1 cellular context compared by ENCODE assay signal in the genomic region with DNA sequence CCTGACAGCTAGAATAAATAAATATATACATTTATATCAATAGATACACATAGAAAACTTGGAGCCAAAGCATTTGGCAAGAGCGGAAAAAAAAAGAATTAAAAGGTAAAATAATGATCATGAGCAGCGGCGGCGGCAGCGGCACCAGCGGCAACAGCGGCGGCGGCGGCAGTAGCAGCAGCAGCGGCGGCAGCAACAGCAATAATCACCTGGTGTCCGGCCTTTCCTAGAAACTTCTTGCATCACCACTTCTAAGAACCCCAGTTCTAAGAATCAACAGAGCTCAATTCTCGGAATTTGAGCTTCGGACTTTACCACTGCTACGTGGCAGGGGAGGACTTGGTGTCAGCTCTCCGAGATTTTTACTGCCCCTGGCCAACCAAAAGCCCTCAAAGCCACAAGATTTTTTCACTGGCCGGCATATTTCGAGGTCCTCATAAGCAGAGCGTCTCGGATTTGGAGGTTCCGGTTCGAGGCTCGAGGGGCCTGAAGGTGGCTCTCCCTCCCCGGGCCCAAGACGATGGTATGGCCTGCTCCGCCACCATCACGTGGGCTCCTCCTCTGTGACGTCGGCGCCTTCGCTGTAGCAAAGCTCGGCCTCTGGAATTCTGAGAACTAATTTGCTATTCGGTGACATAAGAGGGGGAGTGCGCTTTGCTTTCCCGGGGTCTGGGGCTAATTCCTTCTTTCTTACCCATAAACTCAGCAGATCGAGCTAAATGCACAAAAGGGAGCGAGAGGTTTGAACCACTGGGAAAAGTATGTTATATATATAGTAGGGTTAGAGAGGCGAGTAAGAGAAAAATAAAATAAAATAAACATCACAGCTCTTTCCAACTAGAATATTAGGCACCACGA.
TF ChIP-seq lines count a peak whose summit lies in the region.

A gene (minus strand): TSS at position 268 of the 858 bp plus-strand sequence. CDS start 11,775 bp downstream, outside the sequence.

TF ChIP-seq in HepG2, 621 proteins besides CTCF, POLR2A, EP300 and RAD21 (continued from another document and continues in another):
- TF ChIP-seq, protein P1, sequence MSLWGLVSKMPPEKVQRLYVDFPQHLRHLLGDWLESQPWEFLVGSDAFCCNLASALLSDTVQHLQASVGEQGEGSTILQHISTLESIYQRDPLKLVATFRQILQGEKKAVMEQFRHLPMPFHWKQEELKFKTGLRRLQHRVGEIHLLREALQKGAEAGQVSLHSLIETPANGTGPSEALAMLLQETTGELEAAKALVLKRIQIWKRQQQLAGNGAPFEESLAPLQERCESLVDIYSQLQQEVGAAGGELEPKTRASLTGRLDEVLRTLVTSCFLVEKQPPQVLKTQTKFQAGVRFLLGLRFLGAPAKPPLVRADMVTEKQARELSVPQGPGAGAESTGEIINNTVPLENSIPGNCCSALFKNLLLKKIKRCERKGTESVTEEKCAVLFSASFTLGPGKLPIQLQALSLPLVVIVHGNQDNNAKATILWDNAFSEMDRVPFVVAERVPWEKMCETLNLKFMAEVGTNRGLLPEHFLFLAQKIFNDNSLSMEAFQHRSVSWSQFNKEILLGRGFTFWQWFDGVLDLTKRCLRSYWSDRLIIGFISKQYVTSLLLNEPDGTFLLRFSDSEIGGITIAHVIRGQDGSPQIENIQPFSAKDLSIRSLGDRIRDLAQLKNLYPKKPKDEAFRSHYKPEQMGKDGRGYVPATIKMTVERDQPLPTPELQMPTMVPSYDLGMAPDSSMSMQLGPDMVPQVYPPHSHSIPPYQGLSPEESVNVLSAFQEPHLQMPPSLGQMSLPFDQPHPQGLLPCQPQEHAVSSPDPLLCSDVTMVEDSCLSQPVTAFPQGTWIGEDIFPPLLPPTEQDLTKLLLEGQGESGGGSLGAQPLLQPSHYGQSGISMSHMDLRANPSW (CRISPR knock-in tag; IDR thresholded peaks at IDR 0.05; ENCODE audit: borderline replicate concordance), result peak; percentile 49; the same call in 1 of the 2 replicates
- TF ChIP-seq, protein P2, sequence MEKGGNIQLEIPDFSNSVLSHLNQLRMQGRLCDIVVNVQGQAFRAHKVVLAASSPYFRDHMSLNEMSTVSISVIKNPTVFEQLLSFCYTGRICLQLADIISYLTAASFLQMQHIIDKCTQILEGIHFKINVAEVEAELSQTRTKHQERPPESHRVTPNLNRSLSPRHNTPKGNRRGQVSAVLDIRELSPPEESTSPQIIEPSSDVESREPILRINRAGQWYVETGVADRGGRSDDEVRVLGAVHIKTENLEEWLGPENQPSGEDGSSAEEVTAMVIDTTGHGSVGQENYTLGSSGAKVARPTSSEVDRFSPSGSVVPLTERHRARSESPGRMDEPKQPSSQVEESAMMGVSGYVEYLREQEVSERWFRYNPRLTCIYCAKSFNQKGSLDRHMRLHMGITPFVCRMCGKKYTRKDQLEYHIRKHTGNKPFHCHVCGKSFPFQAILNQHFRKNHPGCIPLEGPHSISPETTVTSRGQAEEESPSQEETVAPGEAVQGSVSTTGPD (CRISPR knock-in tag; IDR thresholded peaks at IDR 0.05), result peak; percentile 70; the same call in 1 of the 2 replicates
- TF ChIP-seq NRL (CRISPR knock-in tag; IDR thresholded peaks at IDR 0.05; ENCODE audit: borderline replicate concordance) (no peak), ZNF713 (CRISPR knock-in tag; IDR thresholded peaks at IDR 0.05) (no peak), PITX1 (CRISPR knock-in tag; IDR thresholded peaks at IDR 0.05) (no peak), FOXJ3 (CRISPR knock-in tag; IDR thresholded peaks at IDR 0.05; ENCODE audit: borderline replicate concordance) (peak; percentile 80), FOXK2 (IDR thresholded peaks at IDR 0.05) (peak; percentile 99), ZNF24 (IDR thresholded peaks at IDR 0.05) (0 out of 2 replicates have a peak, but pooled peaks have one; percentile 36), ZSCAN20 (CRISPR knock-in tag; IDR thresholded peaks at IDR 0.05; ENCODE audit: borderline replicate concordance) (peak; percentile 56; the same call in 1 of the 2 replicates), HNRNPL (IDR thresholded peaks at IDR 0.05; ENCODE audit: low read depth, low read length) (no peak), ZNF501 (CRISPR knock-in tag; IDR thresholded peaks at IDR 0.05) (peak; percentile 91), BHLHE40 (IDR thresholded peaks at IDR 0.05; ENCODE audit: low read length) (peak; percentile 97), MAFF (IDR thresholded peaks at IDR 0.05; ENCODE audit: low read depth, low read length) (no peak), RFX5 (IDR thresholded peaks at IDR 0.05; ENCODE audit: low read depth, low read length) (no peak), KLF9 (CRISPR knock-in tag; IDR thresholded peaks at IDR 0.05; ENCODE audit: low read depth) (no peak), ZSCAN9 (CRISPR knock-in tag; IDR thresholded peaks at IDR 0.05; ENCODE audit: borderline replicate concordance) (peak; percentile 67), SP4 (CRISPR knock-in tag; IDR thresholded peaks at IDR 0.05) (peak; percentile 67), KLF6 (CRISPR knock-in tag; IDR thresholded peaks at IDR 0.05) (peak; percentile 92; the same call in 1 of the 2 replicates), ZNF367 (CRISPR knock-in tag; IDR thresholded peaks at IDR 0.05; ENCODE audit: borderline replicate concordance) (0 out of 2 replicates have a peak, but pooled peaks have one; percentile 77), ASH2L (IDR thresholded peaks at IDR 0.05; ENCODE audit: insufficient read length, low read depth, low read length) (peak; percentile 74), ZNF251 (CRISPR knock-in tag; IDR thresholded peaks at IDR 0.05) (no peak), NONO (IDR thresholded peaks at IDR 0.05) (no peak), NONO (CRISPR knock-in tag; conservative IDR thresholded peaks at IDR 0.05) (0 out of 2 replicates have a peak, but pooled peaks have one; percentile 50), MAF1 (CRISPR knock-in tag; IDR thresholded peaks at IDR 0.05; ENCODE audit: borderline replicate concordance) (peak; percentile 86; the same call in 1 of the 2 replicates)
- TF ChIP-seq, protein P3, sequence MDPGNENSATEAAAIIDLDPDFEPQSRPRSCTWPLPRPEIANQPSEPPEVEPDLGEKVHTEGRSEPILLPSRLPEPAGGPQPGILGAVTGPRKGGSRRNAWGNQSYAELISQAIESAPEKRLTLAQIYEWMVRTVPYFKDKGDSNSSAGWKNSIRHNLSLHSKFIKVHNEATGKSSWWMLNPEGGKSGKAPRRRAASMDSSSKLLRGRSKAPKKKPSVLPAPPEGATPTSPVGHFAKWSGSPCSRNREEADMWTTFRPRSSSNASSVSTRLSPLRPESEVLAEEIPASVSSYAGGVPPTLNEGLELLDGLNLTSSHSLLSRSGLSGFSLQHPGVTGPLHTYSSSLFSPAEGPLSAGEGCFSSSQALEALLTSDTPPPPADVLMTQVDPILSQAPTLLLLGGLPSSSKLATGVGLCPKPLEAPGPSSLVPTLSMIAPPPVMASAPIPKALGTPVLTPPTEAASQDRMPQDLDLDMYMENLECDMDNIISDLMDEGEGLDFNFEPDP (CRISPR knock-in tag; conservative IDR thresholded peaks at IDR 0.05), result no peak
- TF ChIP-seq, protein P4, sequence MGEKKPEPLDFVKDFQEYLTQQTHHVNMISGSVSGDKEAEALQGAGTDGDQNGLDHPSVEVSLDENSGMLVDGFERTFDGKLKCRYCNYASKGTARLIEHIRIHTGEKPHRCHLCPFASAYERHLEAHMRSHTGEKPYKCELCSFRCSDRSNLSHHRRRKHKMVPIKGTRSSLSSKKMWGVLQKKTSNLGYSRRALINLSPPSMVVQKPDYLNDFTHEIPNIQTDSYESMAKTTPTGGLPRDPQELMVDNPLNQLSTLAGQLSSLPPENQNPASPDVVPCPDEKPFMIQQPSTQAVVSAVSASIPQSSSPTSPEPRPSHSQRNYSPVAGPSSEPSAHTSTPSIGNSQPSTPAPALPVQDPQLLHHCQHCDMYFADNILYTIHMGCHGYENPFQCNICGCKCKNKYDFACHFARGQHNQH (CRISPR knock-in tag; IDR thresholded peaks at IDR 0.05), result peak; percentile 86
- TF ChIP-seq, protein P5, sequence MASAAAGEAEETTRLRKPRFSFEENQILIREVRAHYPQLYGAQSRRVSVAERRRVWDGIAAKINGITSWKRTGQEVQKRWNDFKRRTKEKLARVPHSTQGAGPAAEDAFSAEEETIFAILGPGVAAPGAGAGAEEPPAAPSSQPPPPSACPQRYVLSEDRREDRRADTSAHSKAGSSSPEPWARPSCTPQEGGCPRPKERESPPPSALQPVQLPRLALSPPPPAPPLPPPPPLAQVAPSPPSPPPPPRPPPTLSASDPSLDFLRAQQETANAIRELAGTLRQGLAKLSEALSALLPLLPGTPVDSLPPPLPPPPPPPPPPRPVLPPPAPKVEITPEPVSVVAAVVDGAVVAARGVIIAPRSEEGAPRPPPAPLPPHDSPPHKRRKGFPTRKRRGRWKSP (CRISPR knock-in tag; IDR thresholded peaks at IDR 0.05), result peak; percentile 61; the same call in 1 of the 2 replicates
- TF ChIP-seq, protein P6, sequence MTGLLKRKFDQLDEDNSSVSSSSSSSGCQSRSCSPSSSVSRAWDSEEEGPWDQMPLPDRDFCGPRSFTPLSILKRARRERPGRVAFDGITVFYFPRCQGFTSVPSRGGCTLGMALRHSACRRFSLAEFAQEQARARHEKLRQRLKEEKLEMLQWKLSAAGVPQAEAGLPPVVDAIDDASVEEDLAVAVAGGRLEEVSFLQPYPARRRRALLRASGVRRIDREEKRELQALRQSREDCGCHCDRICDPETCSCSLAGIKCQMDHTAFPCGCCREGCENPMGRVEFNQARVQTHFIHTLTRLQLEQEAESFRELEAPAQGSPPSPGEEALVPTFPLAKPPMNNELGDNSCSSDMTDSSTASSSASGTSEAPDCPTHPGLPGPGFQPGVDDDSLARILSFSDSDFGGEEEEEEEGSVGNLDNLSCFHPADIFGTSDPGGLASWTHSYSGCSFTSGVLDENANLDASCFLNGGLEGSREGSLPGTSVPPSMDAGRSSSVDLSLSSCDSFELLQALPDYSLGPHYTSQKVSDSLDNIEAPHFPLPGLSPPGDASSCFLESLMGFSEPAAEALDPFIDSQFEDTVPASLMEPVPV (CRISPR knock-in tag; IDR thresholded peaks at IDR 0.05), result peak; percentile 43; the same call in 1 of the 2 replicates
- TF ChIP-seq, protein P7, sequence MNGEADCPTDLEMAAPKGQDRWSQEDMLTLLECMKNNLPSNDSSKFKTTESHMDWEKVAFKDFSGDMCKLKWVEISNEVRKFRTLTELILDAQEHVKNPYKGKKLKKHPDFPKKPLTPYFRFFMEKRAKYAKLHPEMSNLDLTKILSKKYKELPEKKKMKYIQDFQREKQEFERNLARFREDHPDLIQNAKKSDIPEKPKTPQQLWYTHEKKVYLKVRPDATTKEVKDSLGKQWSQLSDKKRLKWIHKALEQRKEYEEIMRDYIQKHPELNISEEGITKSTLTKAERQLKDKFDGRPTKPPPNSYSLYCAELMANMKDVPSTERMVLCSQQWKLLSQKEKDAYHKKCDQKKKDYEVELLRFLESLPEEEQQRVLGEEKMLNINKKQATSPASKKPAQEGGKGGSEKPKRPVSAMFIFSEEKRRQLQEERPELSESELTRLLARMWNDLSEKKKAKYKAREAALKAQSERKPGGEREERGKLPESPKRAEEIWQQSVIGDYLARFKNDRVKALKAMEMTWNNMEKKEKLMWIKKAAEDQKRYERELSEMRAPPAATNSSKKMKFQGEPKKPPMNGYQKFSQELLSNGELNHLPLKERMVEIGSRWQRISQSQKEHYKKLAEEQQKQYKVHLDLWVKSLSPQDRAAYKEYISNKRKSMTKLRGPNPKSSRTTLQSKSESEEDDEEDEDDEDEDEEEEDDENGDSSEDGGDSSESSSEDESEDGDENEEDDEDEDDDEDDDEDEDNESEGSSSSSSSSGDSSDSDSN (CRISPR knock-in tag; IDR thresholded peaks at IDR 0.05), result peak; percentile 32; the same call in 1 of the 2 replicates
- TF ChIP-seq, protein P8, sequence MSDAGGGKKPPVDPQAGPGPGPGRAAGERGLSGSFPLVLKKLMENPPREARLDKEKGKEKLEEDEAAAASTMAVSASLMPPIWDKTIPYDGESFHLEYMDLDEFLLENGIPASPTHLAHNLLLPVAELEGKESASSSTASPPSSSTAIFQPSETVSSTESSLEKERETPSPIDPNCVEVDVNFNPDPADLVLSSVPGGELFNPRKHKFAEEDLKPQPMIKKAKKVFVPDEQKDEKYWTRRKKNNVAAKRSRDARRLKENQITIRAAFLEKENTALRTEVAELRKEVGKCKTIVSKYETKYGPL (CRISPR knock-in tag; IDR thresholded peaks at IDR 0.05), result peak; percentile 84; the same call in 1 of the 2 replicates
- TF ChIP-seq, protein P9, sequence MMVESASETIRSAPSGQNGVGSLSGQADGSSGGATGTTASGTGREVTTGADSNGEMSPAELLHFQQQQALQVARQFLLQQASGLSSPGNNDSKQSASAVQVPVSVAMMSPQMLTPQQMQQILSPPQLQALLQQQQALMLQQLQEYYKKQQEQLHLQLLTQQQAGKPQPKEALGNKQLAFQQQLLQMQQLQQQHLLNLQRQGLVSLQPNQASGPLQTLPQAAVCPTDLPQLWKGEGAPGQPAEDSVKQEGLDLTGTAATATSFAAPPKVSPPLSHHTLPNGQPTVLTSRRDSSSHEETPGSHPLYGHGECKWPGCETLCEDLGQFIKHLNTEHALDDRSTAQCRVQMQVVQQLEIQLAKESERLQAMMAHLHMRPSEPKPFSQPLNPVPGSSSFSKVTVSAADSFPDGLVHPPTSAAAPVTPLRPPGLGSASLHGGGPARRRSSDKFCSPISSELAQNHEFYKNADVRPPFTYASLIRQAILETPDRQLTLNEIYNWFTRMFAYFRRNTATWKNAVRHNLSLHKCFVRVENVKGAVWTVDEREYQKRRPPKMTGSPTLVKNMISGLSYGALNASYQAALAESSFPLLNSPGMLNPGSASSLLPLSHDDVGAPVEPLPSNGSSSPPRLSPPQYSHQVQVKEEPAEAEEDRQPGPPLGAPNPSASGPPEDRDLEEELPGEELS (CRISPR knock-in tag; IDR thresholded peaks at IDR 0.05), result peak; percentile 74
- TF ChIP-seq, protein P10, sequence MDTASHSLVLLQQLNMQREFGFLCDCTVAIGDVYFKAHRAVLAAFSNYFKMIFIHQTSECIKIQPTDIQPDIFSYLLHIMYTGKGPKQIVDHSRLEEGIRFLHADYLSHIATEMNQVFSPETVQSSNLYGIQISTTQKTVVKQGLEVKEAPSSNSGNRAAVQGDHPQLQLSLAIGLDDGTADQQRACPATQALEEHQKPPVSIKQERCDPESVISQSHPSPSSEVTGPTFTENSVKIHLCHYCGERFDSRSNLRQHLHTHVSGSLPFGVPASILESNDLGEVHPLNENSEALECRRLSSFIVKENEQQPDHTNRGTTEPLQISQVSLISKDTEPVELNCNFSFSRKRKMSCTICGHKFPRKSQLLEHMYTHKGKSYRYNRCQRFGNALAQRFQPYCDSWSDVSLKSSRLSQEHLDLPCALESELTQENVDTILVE (CRISPR knock-in tag; IDR thresholded peaks at IDR 0.05), result peak; percentile 80; the same call in 1 of the 2 replicates
- TF ChIP-seq, protein P11, sequence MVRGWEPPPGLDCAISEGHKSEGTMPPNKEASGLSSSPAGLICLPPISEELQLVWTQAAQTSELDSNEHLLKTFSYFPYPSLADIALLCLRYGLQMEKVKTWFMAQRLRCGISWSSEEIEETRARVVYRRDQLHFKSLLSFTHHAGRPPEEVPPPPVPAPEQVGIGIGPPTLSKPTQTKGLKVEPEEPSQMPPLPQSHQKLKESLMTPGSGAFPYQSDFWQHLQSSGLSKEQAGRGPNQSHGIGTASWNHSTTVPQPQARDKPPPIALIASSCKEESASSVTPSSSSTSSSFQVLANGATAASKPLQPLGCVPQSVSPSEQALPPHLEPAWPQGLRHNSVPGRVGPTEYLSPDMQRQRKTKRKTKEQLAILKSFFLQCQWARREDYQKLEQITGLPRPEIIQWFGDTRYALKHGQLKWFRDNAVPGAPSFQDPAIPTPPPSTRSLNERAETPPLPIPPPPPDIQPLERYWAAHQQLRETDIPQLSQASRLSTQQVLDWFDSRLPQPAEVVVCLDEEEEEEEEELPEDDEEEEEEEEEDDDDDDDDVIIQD (CRISPR knock-in tag; IDR thresholded peaks at IDR 0.05; ENCODE audit: low read depth), result peak; percentile 46; the same call in 1 of the 2 replicates
- TF ChIP-seq, protein P12, sequence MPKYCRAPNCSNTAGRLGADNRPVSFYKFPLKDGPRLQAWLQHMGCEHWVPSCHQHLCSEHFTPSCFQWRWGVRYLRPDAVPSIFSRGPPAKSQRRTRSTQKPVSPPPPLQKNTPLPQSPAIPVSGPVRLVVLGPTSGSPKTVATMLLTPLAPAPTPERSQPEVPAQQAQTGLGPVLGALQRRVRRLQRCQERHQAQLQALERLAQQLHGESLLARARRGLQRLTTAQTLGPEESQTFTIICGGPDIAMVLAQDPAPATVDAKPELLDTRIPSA (CRISPR knock-in tag; IDR thresholded peaks at IDR 0.05; ENCODE audit: borderline replicate concordance), result no peak
